In the genomic region with DNA sequence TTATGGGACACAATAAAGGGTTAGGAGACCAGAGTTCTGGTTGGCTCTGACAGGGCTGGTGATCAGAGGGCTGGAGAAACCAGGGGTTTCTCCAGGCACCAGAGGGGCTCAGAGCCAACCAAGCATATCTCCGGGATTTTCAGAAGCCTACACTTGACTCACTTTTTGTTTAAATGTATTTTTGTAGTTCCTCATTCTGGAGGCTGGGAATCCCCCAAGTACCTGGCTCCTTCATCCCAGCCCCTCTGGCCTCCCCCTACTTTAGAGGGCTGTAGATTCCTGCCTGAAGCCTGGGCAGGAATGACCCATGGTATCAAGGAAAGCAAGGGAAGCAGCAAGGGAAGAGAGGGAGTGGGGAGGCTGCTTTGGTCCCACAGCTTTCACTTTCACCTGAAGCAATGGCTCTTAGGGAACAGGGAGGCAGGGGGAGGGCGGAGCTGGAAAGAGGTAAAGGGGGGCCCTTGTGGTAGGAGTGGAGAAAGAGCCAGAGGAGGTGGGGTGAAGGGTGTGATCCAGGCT, we compare ENCODE assay signal across 8 cellular contexts. TPM values are rescaled to one million over a fixed set of nuclear protein-coding genes. Genes with fewer than 3 reads are reported as not detected.
DNase-seq lines count a peak whose midpoint lies in the region; ATAC-seq and TF ChIP-seq lines count a peak whose summit lies in the region.

No MANE protein-coding gene starts in this region.

- no peaks in the 10 kb centered on the region for H3K9me3 ChIP-seq in CD4-positive, CD25-positive, alpha-beta regulatory T cell (ENCODE audit: control insufficient read depth in 2 of 2, low read length in 2 of 2)
- H3K9me3 ChIP-seq in OCI-LY3 (ENCODE audit: insufficient read depth, low read length) = no peaks in the 10 kb centered on the region
- no peaks in the 10 kb centered on the region for H3K9me3 ChIP-seq in mesenchymal stem cell (ENCODE audit: control insufficient read depth, low read length)

- H3K27ac ChIP-seq in CD4-positive, CD25-positive, alpha-beta regulatory T cell (ENCODE audit: insufficient read depth, low read length, poor library complexity, severe bottlenecking) = peak overlapping the region; percentile 9
- H3K27ac ChIP-seq in OCI-LY3 (ENCODE audit: low read length) (peak overlapping the region; percentile 94), mesenchymal stem cell (ENCODE audit: low read length, poor library complexity, severe bottlenecking) (no peak overlapping the region)

- no peak for TF ChIP-seq CTCF in OCI-LY3 (IDR thresholded peaks at IDR 0.05; ENCODE audit: low read depth, low read length)

- no peak overlapping the region for H2BK5ac ChIP-seq in mesenchymal stem cell (ENCODE audit: low read depth, low read length, poor library complexity, severe bottlenecking)

- H3K4ac ChIP-seq in mesenchymal stem cell (ENCODE audit: low read depth in 1 of 2, low read length in 2 of 2) = no peak overlapping the region

- peaks cover 9% of the 10 kb centered on the region for H3K36me3 Mint-ChIP-seq in CD4-positive, CD25-positive, alpha-beta regulatory T cell

- no peaks in the 10 kb centered on the region for H3K36me3 ChIP-seq in CD4-positive, CD25-positive, alpha-beta regulatory T cell (ENCODE audit: control insufficient read depth, insufficient read depth, low read length)
- peaks cover 54% of the 10 kb centered on the region for H3K36me3 ChIP-seq in OCI-LY3 (replicated peaks; ENCODE audit: low read depth, low read length)
- H3K36me3 ChIP-seq in mesenchymal stem cell (ENCODE audit: control insufficient read depth in 1 of 2, insufficient read depth in 2 of 2, low read depth in 1 of 2, low read length in 2 of 2) = peaks cover 0 to 15% of the 10 kb centered on the region in 2 experiments

- peak overlapping the region in 1 of 3 donors; percentile 42 for H3K27ac Mint-ChIP-seq in CD4-positive, CD25-positive, alpha-beta regulatory T cell

- H3K9ac ChIP-seq in OCI-LY3 (ENCODE audit: low read length) (peak overlapping the region; percentile 98), mesenchymal stem cell (ENCODE audit: low read length) (peak overlapping the region; percentile 79)

- no peak overlapping the region for H3K18ac ChIP-seq in mesenchymal stem cell (ENCODE audit: low read depth in 1 of 2, low read length in 2 of 2)

- H3K79me2 ChIP-seq in OCI-LY3 (ENCODE audit: low read length) = peaks cover 68% of the 10 kb centered on the region

- no peak overlapping the region for H2BK12ac ChIP-seq in mesenchymal stem cell (ENCODE audit: low read length in 2 of 2)

- H3K4me3 ChIP-seq in CD4-positive, CD25-positive, alpha-beta regulatory T cell (ENCODE audit: low read depth, low read length) = no peak overlapping the region
- H3K4me3 ChIP-seq in OCI-LY3 (ENCODE audit: low read length) (peak overlapping the region; percentile 80), mesenchymal stem cell (ENCODE audit: insufficient read depth in 1 of 2, low read depth in 1 of 2, low read length in 2 of 2) (peak overlapping the region in 1 of 2 experiments; percentile 83)

- no peak overlapping the region for H2BK15ac ChIP-seq in mesenchymal stem cell (ENCODE audit: low read depth, poor library complexity, severe bottlenecking)

- peak in 1 of 2 donors; percentile 29 for ATAC-seq in CD4-positive, CD25-positive, alpha-beta regulatory T cell (ENCODE audit: low read depth in 2 of 2)
- ATAC-seq in GM19463 (IDR thresholded peaks at IDR 0.05; ENCODE audit: unreplicated experiment) (peak; percentile 35), HG02852 (IDR thresholded peaks at IDR 0.05; ENCODE audit: unreplicated experiment) (no peak)

- H3K27me3 Mint-ChIP-seq in CD4-positive, CD25-positive, alpha-beta regulatory T cell = peaks cover 16% of the 10 kb centered on the region

- H3K9me3 Mint-ChIP-seq in CD4-positive, CD25-positive, alpha-beta regulatory T cell = peaks cover 0 to 2% (median 0%) of the 10 kb centered on the region in 7 donors

- no peaks in the 10 kb centered on the region for H3K27me3 ChIP-seq in CD4-positive, CD25-positive, alpha-beta regulatory T cell (ENCODE audit: control insufficient read depth, insufficient read depth, low read length)
- H3K27me3 ChIP-seq in OCI-LY3 (ENCODE audit: low read depth, low read length) (no peaks in the 10 kb centered on the region), mesenchymal stem cell (ENCODE audit: control insufficient read depth in 1 of 2, insufficient read depth in 1 of 2, low read length in 2 of 2) (peaks cover 12 to 26% of the 10 kb centered on the region in 2 experiments)

- H3K4me1 Mint-ChIP-seq in CD4-positive, CD25-positive, alpha-beta regulatory T cell = peaks cover 0 to 31% (median 12%) of the 10 kb centered on the region in 4 donors

- H3K23ac ChIP-seq in mesenchymal stem cell (ENCODE audit: low read length in 2 of 2) = no peak overlapping the region

- H3K79me1 ChIP-seq in mesenchymal stem cell (replicated peaks; ENCODE audit: low read length, poor library complexity, severe bottlenecking) = no peaks in the 10 kb centered on the region

- 89% methylated on average over 1 of the region's 2 CpGs for WGBS in mesenchymal stem cell

- peak overlapping the region; percentile 85 to 98 (median 94) for H3K4me3 Mint-ChIP-seq in CD4-positive, CD25-positive, alpha-beta regulatory T cell

- peaks cover 16% of the 10 kb centered on the region for H3K4me1 ChIP-seq in CD4-positive, CD25-positive, alpha-beta regulatory T cell (ENCODE audit: control insufficient read depth, insufficient read depth, low read length, poor library complexity, severe bottlenecking)
- H3K4me1 ChIP-seq in OCI-LY3 (ENCODE audit: low read length) = peaks cover 45% of the 10 kb centered on the region
- H3K4me1 ChIP-seq in mesenchymal stem cell (ENCODE audit: control insufficient read depth, insufficient read depth, low read depth, low read length) = peaks cover 11% of the 10 kb centered on the region

- H4K20me1 ChIP-seq in OCI-LY3 (ENCODE audit: insufficient read depth, low read length) = peaks cover 50% of the 10 kb centered on the region

- H3K4me2 ChIP-seq in OCI-LY3 (ENCODE audit: low read length) (peak overlapping the region; percentile 73), mesenchymal stem cell (ENCODE audit: low read length, poor library complexity, severe bottlenecking) (no peak overlapping the region)

- no peak overlapping the region for H2BK120ac ChIP-seq in mesenchymal stem cell (ENCODE audit: low read depth, low read length)

- no peak overlapping the region for H2AFZ ChIP-seq in OCI-LY3 (ENCODE audit: low read depth, low read length)
- no peak overlapping the region for H2AFZ ChIP-seq in mesenchymal stem cell (ENCODE audit: low read depth, low read length)

- no peak for DNase-seq in CD4-positive, CD25-positive, alpha-beta regulatory T cell
- DNase-seq in mesenchymal stem cell (peak; percentile 5), occipital lobe (lab: John Stamatoyannopoulos, UW) (no peak), AML-193 (lab: John Stamatoyannopoulos, UW) (no peak), NCI-H526 (lab: John Stamatoyannopoulos, UW) (no peak)

- no peak overlapping the region for H4K8ac ChIP-seq in mesenchymal stem cell (ENCODE audit: low read length)

- no peak overlapping the region for H2AK5ac ChIP-seq in mesenchymal stem cell (ENCODE audit: low read length, severe bottlenecking)

- no peak overlapping the region for H3K14ac ChIP-seq in mesenchymal stem cell (ENCODE audit: low read length in 2 of 2)

- no peak overlapping the region for H4K91ac ChIP-seq in mesenchymal stem cell (ENCODE audit: low read length)

RNA-seq across cellular contexts. Expression of a gene that starts 1.0 kb away (rescaled TPM):
- 1.7 TPM for total RNA-seq in CD4-positive, CD25-positive, alpha-beta regulatory T cell
- polyA plus RNA-seq in CD4-positive, CD25-positive, alpha-beta regulatory T cell = 1 to 10 TPM; 3.9 to 8.7 (median 7.5) TPM
- polyA plus RNA-seq in mesenchymal stem cell (2013, experiment 1 of 2) = 4.9 TPM
- 4.7 TPM for polyA plus RNA-seq in mesenchymal stem cell (2013, experiment 2 of 2)
- 0.62 TPM for total RNA-seq in occipital lobe

RNA-seq across cellular contexts. Expression of a gene that starts 29.3 kb away (rescaled TPM):
- total RNA-seq in CD4-positive, CD25-positive, alpha-beta regulatory T cell = 20.1 TPM
- 10 to 100 TPM; 28.9 to 38.5 (median 33.0) TPM for polyA plus RNA-seq in CD4-positive, CD25-positive, alpha-beta regulatory T cell
- 13.9 TPM for polyA plus RNA-seq in mesenchymal stem cell (2013, experiment 1 of 2)
- 13.6 TPM for polyA plus RNA-seq in mesenchymal stem cell (2013, experiment 2 of 2)
- 20.4 TPM for total RNA-seq in occipital lobe
